In genomic region chr21:33490991-33491372, GRCh38 we compare ENCODE assay signal across 8 cellular contexts. TPM values are rescaled to one million over a fixed set of nuclear protein-coding genes. Genes with fewer than 3 reads are reported as not detected.
A peak's percentile ranks its signal among the peaks of the same experiment; 100 is the strongest.
DNase-seq lines count a peak whose midpoint lies in the region; ATAC-seq and TF ChIP-seq lines count a peak whose summit lies in the region.

No MANE protein-coding gene starts in this region.

- ATAC-seq in Right ventricle myocardium superior (ENCODE audit: poor library complexity): peak; percentile 5
- ATAC-seq in activated CD8-positive, alpha-beta T cell treated with anti-CD3 and anti-CD28 coated beads, Interleukin-2, amount 10 ng/mL, durations not matched to agents 7 days and 5 days: no peak
- ATAC-seq in right cardiac atrium: no peak

- H3K4me3 Mint-ChIP-seq in activated CD8-positive, alpha-beta T cell treated with anti-CD3 and anti-CD28 coated beads, Interleukin-2, amount 10 ng/mL, durations not matched to agents 7 days and 5 days: peak overlapping the region; percentile 82

- CTCF ChIA-PET in activated CD8-positive, alpha-beta T cell treated with anti-CD3 and anti-CD28 coated beads, Interleukin-2, amount 10 ng/mL, durations not matched to agents 7 days and 5 days (lab: Charles Lee): interaction anchor here (0.8 to 2.7 kb wide), 7 partner anchors 11 to 857 kb away, joined by 3 to 25 read pairs (median 5); partner anchors contain the start of gene TMEM50B

- H3K9me3 Mint-ChIP-seq in activated CD8-positive, alpha-beta T cell treated with anti-CD3 and anti-CD28 coated beads, Interleukin-2, amount 10 ng/mL, durations not matched to agents 7 days and 5 days (ENCODE audit: insufficient read depth): no peaks in the 10 kb centered on the region

- TF ChIP-seq CTCF in GM13976 (IDR thresholded peaks at IDR 0.05; ENCODE audit: borderline replicate concordance, control extremely low read depth, extremely low read depth, insufficient read depth, missing control alignments): no peak

- H3K27me3 Mint-ChIP-seq in activated CD8-positive, alpha-beta T cell treated with anti-CD3 and anti-CD28 coated beads, Interleukin-2, amount 10 ng/mL, durations not matched to agents 7 days and 5 days (ENCODE audit: low read depth): peaks cover 3% of the 10 kb centered on the region

- H3K9me3 ChIP-seq in right cardiac atrium (ENCODE audit: control insufficient read depth, low read length): no peaks in the 10 kb centered on the region

- H3K27ac Mint-ChIP-seq in activated CD8-positive, alpha-beta T cell treated with anti-CD3 and anti-CD28 coated beads, Interleukin-2, amount 10 ng/mL, durations not matched to agents 7 days and 5 days: peak overlapping the region; percentile 70

- peaks cover 10% of the 10 kb centered on the region for H3K4me1 Mint-ChIP-seq in activated CD8-positive, alpha-beta T cell treated with anti-CD3 and anti-CD28 coated beads, Interleukin-2, amount 10 ng/mL, durations not matched to agents 7 days and 5 days (ENCODE audit: low read depth)

- H3K27ac ChIP-seq in right cardiac atrium (ENCODE audit: low read length) (no peak overlapping the region), skin epidermis (peak overlapping the region in 20 of 21 experiments; percentile 54 to 90 (median 80))

- in situ Hi-C loops in GM13976 (cut with MboI; ENCODE audit: low sequenced_read_pairs, unreplicated experiment): no loop called here

- POLR2A ChIA-PET in activated CD8-positive, alpha-beta T cell treated with anti-CD3 and anti-CD28 coated beads, Interleukin-2, amount 10 ng/mL, durations not matched to agents 7 days and 5 days (lab: Charles Lee): interaction anchor here (0.8 to 3.3 kb wide), 7 partner anchors 9 to 54 kb away, joined by 3 to 39 read pairs (median 4); partner anchors contain the start of genes GART and TMEM50B

- no peak for DNase-seq in Right ventricle myocardium superior
- DNase-seq in cardiac septum (ENCODE audit: low spot score): no peak
- no peak for DNase-seq in activated CD8-positive, alpha-beta T cell treated with anti-CD3 and anti-CD28 coated beads, Interleukin-2, amount 10 ng/mL, durations not matched to agents 7 days and 5 days
- no peak for DNase-seq in right cardiac atrium
- no peak for DNase-seq in 8988T
- DNase-seq in activated CD4-positive, alpha-beta T cell treated with anti-CD3 and anti-CD28 coated beads, Interleukin-2, amount 50 U/mL, for 4 hours: no peak
- no peak for DNase-seq in GM13976 (ENCODE audit: low spot score)

- intact Hi-C loops in Right ventricle myocardium superior (cut with DNase I): no loop called here
- intact Hi-C loops in cardiac septum (cut with DNase I): no loop called here
- intact Hi-C loops in right cardiac atrium (cut with DNase I): no loop called here

- H3K27me3 ChIP-seq in right cardiac atrium (ENCODE audit: control insufficient read depth, insufficient read depth): no peaks in the 10 kb centered on the region

- no peaks in the 10 kb centered on the region for H3K36me3 Mint-ChIP-seq in activated CD8-positive, alpha-beta T cell treated with anti-CD3 and anti-CD28 coated beads, Interleukin-2, amount 10 ng/mL, durations not matched to agents 7 days and 5 days (ENCODE audit: low read depth)

- no peaks in the 10 kb centered on the region for H3K4me1 ChIP-seq in right cardiac atrium (ENCODE audit: control insufficient read depth, insufficient read depth, low read length)

- H3K4me3 ChIP-seq in right cardiac atrium (ENCODE audit: low read length): peak overlapping the region; percentile 53
- peak overlapping the region; percentile 43 to 80 (median 75) for H3K4me3 ChIP-seq in skin epidermis

- WGBS in right cardiac atrium: 12% methylated on average over 12 of the region's 12 CpGs

RNA-seq across cellular contexts. Expression of gene DNAJC28, which starts 0.5 kb away (rescaled TPM):
- total RNA-seq in Right ventricle myocardium superior: 5.7 TPM
- total RNA-seq in cardiac septum: 4.6 TPM
- under 1 TPM; 0.40 to 0.73 TPM for total RNA-seq in activated CD8-positive, alpha-beta T cell treated with anti-CD3 and anti-CD28 coated beads, Interleukin-2, amount 10 ng/mL, durations not matched to agents 7 days and 5 days
- 1 to 10 TPM; 3.8 to 6.0 (median 5.7) TPM for total RNA-seq in right cardiac atrium
- polyA plus RNA-seq in right cardiac atrium: 6.2 TPM

RNA-seq across cellular contexts. Expression of gene TMEM50B, which starts 11.2 kb away (rescaled TPM):
- total RNA-seq in Right ventricle myocardium superior: 33.9 TPM
- total RNA-seq in cardiac septum: 31.7 TPM
- 10 to 100 TPM; 34.9 to 37.5 TPM for total RNA-seq in activated CD8-positive, alpha-beta T cell treated with anti-CD3 and anti-CD28 coated beads, Interleukin-2, amount 10 ng/mL, durations not matched to agents 7 days and 5 days
- total RNA-seq in right cardiac atrium: 10 to 100 TPM; 38.8 to 49.3 (median 41.2) TPM
- polyA plus RNA-seq in right cardiac atrium: 37.0 TPM

RNA-seq across cellular contexts. Expression of gene GART, which starts 50.9 kb away (rescaled TPM):
- total RNA-seq in Right ventricle myocardium superior (38.0 TPM), cardiac septum (45.3 TPM), right cardiac atrium (10 to 100 TPM; 28.6 to 47.4 (median 31.3) TPM)
- 100 to 1,000 TPM; 138 to 147 TPM for total RNA-seq in activated CD8-positive, alpha-beta T cell treated with anti-CD3 and anti-CD28 coated beads, Interleukin-2, amount 10 ng/mL, durations not matched to agents 7 days and 5 days
- 12.7 TPM for polyA plus RNA-seq in right cardiac atrium

RNA-seq across cellular contexts. Expression of gene SON, which starts 51.9 kb away (rescaled TPM):
- total RNA-seq in Right ventricle myocardium superior: 123 TPM
- 212 TPM for total RNA-seq in cardiac septum
- 100 to 1,000 TPM; 284 to 285 TPM for total RNA-seq in activated CD8-positive, alpha-beta T cell treated with anti-CD3 and anti-CD28 coated beads, Interleukin-2, amount 10 ng/mL, durations not matched to agents 7 days and 5 days
- total RNA-seq in right cardiac atrium: 100 to 1,000 TPM; 162 to 204 (median 178) TPM
- 91.2 TPM for polyA plus RNA-seq in right cardiac atrium
